Comparison of ENCODE assay signal across 20 cellular contexts in genomic region chr16:48358419-48358818, GRCh38.
"Had no signal": no experiment of that assay in that cellular context is flagged by ENCODE, and none has a peak within 500 bp of the region (broad histone marks: within the 10 kb centered on the region; RNA-seq: fewer than 3 reads in every experiment).

No MANE protein-coding gene starts in this region.

- H3K4me2 ChIP-seq: PC-9 had no signal

- H3K27ac Mint-ChIP-seq: activated CD8-positive, alpha-beta T cell treated with anti-CD3 and anti-CD28 coated beads for 36 hours; activated T-helper 1 cell treated with anti-CD3 and anti-CD28 coated beads, Interleukin-12 subunit alpha, Interleukin-12 subunit beta, Interleukin-2, Interleukin-4 antibody, amounts not matched to agents 30 ng/mL and 10 ng/mL and 1 ng/mL, durations not matched to agents 14 hours and 24 hours and 36 hours had no signal

- H3K9me3 Mint-ChIP-seq: activated CD8-positive, alpha-beta T cell treated with anti-CD3 and anti-CD28 coated beads for 36 hours; activated T-helper 1 cell treated with anti-CD3 and anti-CD28 coated beads, Interleukin-12 subunit alpha, Interleukin-12 subunit beta, Interleukin-2, Interleukin-4 antibody, amounts not matched to agents 30 ng/mL and 10 ng/mL and 1 ng/mL, durations not matched to agents 14 hours and 24 hours and 36 hours had no signal

- DNase-seq: activated CD4-positive, alpha-beta T cell treated with anti-CD3 and anti-CD28 coated beads for 4 hours; activated CD8-positive, alpha-beta memory T cell treated with anti-CD3 and anti-CD28 coated beads, Interleukin-2, amount 50 U/mL, for 4 hours; activated CD8-positive, alpha-beta T cell treated with anti-CD3 and anti-CD28 coated beads for 36 hours; activated effector memory CD4-positive, alpha-beta T cell treated with Interleukin-2 at 50 U/mL for 16 hours; activated naive CD4-positive, alpha-beta T cell; amygdala; MM.1S; NCI-H1105; NCI-H1436; NCI-H1694 treated with DMSO at 0.1 percent for 48 hours; NCI-H2029 treated with DMSO at 0.1 percent for 48 hours; NCI-H510A treated with DMSO at 0.1 percent for 48 hours; NCI-H69; PC-9; SHP77 treated with DMSO at 0.1 percent for 48 hours; WERI-Rb-1 had no signal

- H3K4me3 Mint-ChIP-seq: activated CD8-positive, alpha-beta T cell treated with anti-CD3 and anti-CD28 coated beads for 36 hours; activated naive CD8-positive, alpha-beta T cell; activated T-helper 1 cell treated with anti-CD3 and anti-CD28 coated beads, Interleukin-12 subunit alpha, Interleukin-12 subunit beta, Interleukin-2, Interleukin-4 antibody, amounts not matched to agents 30 ng/mL and 10 ng/mL and 1 ng/mL, durations not matched to agents 14 hours and 24 hours and 36 hours; brain had no signal

- H2AFZ ChIP-seq: PC-9 had no signal

- H3K27me3 Mint-ChIP-seq: activated CD8-positive, alpha-beta T cell treated with anti-CD3 and anti-CD28 coated beads for 36 hours; activated naive CD8-positive, alpha-beta T cell; brain had no signal

- H3K4me3 ChIP-seq: PC-9 had no signal

- ATAC-seq: activated CD4-positive, CD25-positive, alpha-beta regulatory T cell treated with anti-CD3 and anti-CD28 coated beads, Interleukin-2, amount 50 U/mL, for 24 hours; activated CD8-positive, alpha-beta T cell treated with anti-CD3 and anti-CD28 coated beads for 36 hours had no signal

- H3K27ac ChIP-seq: PC-9, WERI-Rb-1 had no signal
